ENCODE assay signal across 22 cellular contexts in genomic region chr13:42498521-42498920, GRCh38.
DNase-seq lines count a peak whose midpoint lies in the region; ATAC-seq and TF ChIP-seq lines count a peak whose summit lies in the region.
"Had no signal": no experiment of that assay in that cellular context is flagged by ENCODE, and none has a peak within 500 bp of the region (broad histone marks: within the 10 kb centered on the region; RNA-seq: fewer than 3 reads in every experiment).

No MANE protein-coding gene starts in this region.

- H3K4me3 ChIP-seq in OCI-LY3 (ENCODE audit: low read length) (no peak overlapping the region), choroid plexus epithelial cell (ENCODE audit: low read depth, low read length) (no peak overlapping the region)
- H3K4me3 ChIP-seq: BLaER1 treated with 17β-estradiol and CSF1 and Interleukin-3, amounts not matched to agents 10 nM and 100 nM; body of pancreas; right atrium auricular region; suprapubic skin; vagina had no signal

- ATAC-seq in GM21528 (IDR thresholded peaks at IDR 0.05; ENCODE audit: low FRiP score, unreplicated experiment) (no peak), HG03457 (IDR thresholded peaks at IDR 0.05; ENCODE audit: unreplicated experiment) (no peak)
- ATAC-seq: body of pancreas had no signal

- H3K9me3 ChIP-seq in OCI-LY3 (ENCODE audit: insufficient read depth, low read length), result no peaks in the 10 kb centered on the region
- H3K9me3 ChIP-seq: BLaER1 treated with 17β-estradiol and CSF1 and Interleukin-3, amounts not matched to agents 10 nM and 100 nM; body of pancreas; right atrium auricular region; suprapubic skin; vagina had no signal

- H3K79me2 ChIP-seq in OCI-LY3 (ENCODE audit: low read length), result no peaks in the 10 kb centered on the region

- peaks cover 39% of the 10 kb centered on the region for H3K4me1 ChIP-seq in OCI-LY3 (ENCODE audit: low read length)
- H3K4me1 ChIP-seq: body of pancreas, right atrium auricular region, suprapubic skin, vagina had no signal

- TF ChIP-seq CTCF in GM12874 (IDR thresholded peaks at IDR 0.05; ENCODE audit: insufficient read depth, low read depth, low read length) (peak; percentile 25; the same call in 1 of the 2 replicates), OCI-LY3 (IDR thresholded peaks at IDR 0.05; ENCODE audit: low read depth, low read length) (peak; percentile 54), choroid plexus epithelial cell (conservative IDR thresholded peaks at IDR 0.05; ENCODE audit: low read depth, low read length) (peak; percentile 57)

- H4K20me1 ChIP-seq in OCI-LY3 (ENCODE audit: insufficient read depth, low read length), result no peaks in the 10 kb centered on the region
- H4K20me1 ChIP-seq: BLaER1 treated with 17β-estradiol and CSF1 and Interleukin-3, amounts not matched to agents 10 nM and 100 nM had no signal

- peak overlapping the region; percentile 24; the same call in 1 of the 2 replicates for H3K27ac ChIP-seq in OCI-LY3 (ENCODE audit: low read length)
- H3K27ac ChIP-seq: BLaER1 treated with 17β-estradiol and CSF1 and Interleukin-3, amounts not matched to agents 10 nM and 100 nM; body of pancreas; right atrium auricular region; suprapubic skin; vagina had no signal

- H3K9ac ChIP-seq in OCI-LY3 (ENCODE audit: low read length), result no peak overlapping the region
- H3K9ac ChIP-seq: BLaER1 treated with 17β-estradiol and CSF1 and Interleukin-3, amounts not matched to agents 10 nM and 100 nM had no signal

- DNase-seq in NCI-H82 (lab: John Stamatoyannopoulos, UW), result peak; percentile 27
- no peak for DNase-seq in NCI-H82 treated with DMSO at 0.1 percent for 48 hours (lab: John Stamatoyannopoulos, UW; ENCODE audit: unreplicated experiment)
- DNase-seq in choroid plexus epithelial cell (ENCODE audit: low read depth), result peak; percentile 48
- DNase-seq in hepatic stellate cell (ENCODE audit: low spot score), result no peak
- DNase-seq: activated CD4-positive, CD25-positive, alpha-beta regulatory T cell treated with anti-CD3 and anti-CD28 coated beads, Interleukin-2, amount 50 U/mL, for 72 hours; activated naive CD4-positive, alpha-beta T cell treated with anti-CD3 and anti-CD28 coated beads, Interleukin-2, amount 50 U/mL, for 16 hours; body of pancreas; hippocampal formation; islet precursor cell; KG1; NCI-H1105; NCI-H774; occipital lobe; RPMI8226 had no signal

- no peaks in the 10 kb centered on the region for H3K36me3 ChIP-seq in OCI-LY3 (replicated peaks; ENCODE audit: low read depth, low read length)
- H3K36me3 ChIP-seq: BLaER1 treated with 17β-estradiol and CSF1 and Interleukin-3, amounts not matched to agents 10 nM and 100 nM; right atrium auricular region; suprapubic skin; vagina had no signal

- no peak overlapping the region for H2AFZ ChIP-seq in OCI-LY3 (ENCODE audit: low read depth, low read length)

- H3K4me2 ChIP-seq in OCI-LY3 (ENCODE audit: low read length), result peak overlapping the region; percentile 55

- peaks cover 7% of the 10 kb centered on the region; the same call in 1 of the 2 replicates for H3K27me3 ChIP-seq in OCI-LY3 (ENCODE audit: low read depth, low read length)
- H3K27me3 ChIP-seq: BLaER1 treated with 17β-estradiol and CSF1 and Interleukin-3, amounts not matched to agents 10 nM and 100 nM; body of pancreas; right atrium auricular region; suprapubic skin; vagina had no signal

Comparison
In these comparisons a context has a peak if more than half of its experiments do, and no peak if none do; other contexts are left out.
1. DNase-seq: peak in NCI-H82 (single experiment) and choroid plexus epithelial cell (single experiment); none in NCI-H82 treated with DMSO at 0.1 percent for 48 hours (single experiment) and hepatic stellate cell (single experiment).
2. Peak in every context shown above with its lines, with median percentiles within 50 percentile points of each other: CTCF ChIP-seq.